ENCODE assay signal across 13 cellular contexts in the genomic region with DNA sequence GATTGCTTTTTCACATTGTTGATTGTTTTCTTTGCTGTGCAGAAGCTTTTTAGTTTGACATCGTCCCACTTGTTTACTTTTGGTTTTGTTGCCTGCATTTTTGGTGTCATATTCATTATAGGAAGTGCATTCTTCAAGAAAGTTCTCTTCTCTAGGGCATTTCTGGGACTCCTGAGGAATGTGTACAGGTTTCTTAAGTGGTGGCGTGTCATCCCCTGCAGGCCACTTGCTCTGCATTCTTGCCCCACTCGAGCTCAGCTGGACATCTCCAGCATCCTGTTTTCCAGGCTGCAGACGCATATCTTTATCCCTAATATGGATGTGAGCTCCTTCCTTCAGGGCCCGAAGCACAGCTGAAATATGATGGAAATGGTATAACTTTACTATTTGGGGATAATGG.
DNase-seq lines count a peak whose midpoint lies in the region; ATAC-seq and TF ChIP-seq lines count a peak whose summit lies in the region.
"Had no signal": no experiment of that assay in that cellular context is flagged by ENCODE, and none has a peak within 500 bp of the region (broad histone marks: within the 10 kb centered on the region; RNA-seq: fewer than 3 reads in every experiment).

No MANE protein-coding gene starts in this region.

- H3K18ac ChIP-seq in mesendoderm (ENCODE audit: low read length): no peak overlapping the region

- in situ Hi-C loops in brain microvascular endothelial cell (cut with HindIII; ENCODE audit: low pct_ligation_motif_present, low sequenced_read_pairs): no loop called here

- no peaks in the 10 kb centered on the region for H3K4me1 ChIP-seq in mesendoderm (ENCODE audit: control insufficient read depth, low read depth, low read length)
- H3K4me1 ChIP-seq in right cardiac atrium (ENCODE audit: control insufficient read depth, insufficient read depth, low read length): no peaks in the 10 kb centered on the region
- H3K4me1 ChIP-seq: breast epithelium had no signal

- no peak overlapping the region for H3K27ac Mint-ChIP-seq in activated T-helper 17 cell treated with anti-CD3 and anti-CD28 coated beads, Interleukin-2, amount 50 U/mL, for 72 hours
- H3K27ac Mint-ChIP-seq in stimulated activated memory B cell treated with anti-CD40 and anti-IgM and Interleukin-4, amounts not matched to agents 10 μg/mL and 1 μg/mL and 100 μg/mL, for 72 hours: no peak overlapping the region

- H3K36me3 ChIP-seq in brain microvascular endothelial cell (replicated peaks) (no peaks in the 10 kb centered on the region), mesendoderm (ENCODE audit: control insufficient read depth, insufficient read depth, low read length) (no peaks in the 10 kb centered on the region)
- H3K36me3 ChIP-seq: BLaER1 treated with 17β-estradiol and CSF1 and Interleukin-3, amounts not matched to agents 10 nM and 100 nM; breast epithelium had no signal

- no peaks in the 10 kb centered on the region for H3K36me3 Mint-ChIP-seq in activated T-helper 17 cell treated with anti-CD3 and anti-CD28 coated beads, Interleukin-2, amount 50 U/mL, for 72 hours (ENCODE audit: low read depth)
- no peaks in the 10 kb centered on the region for H3K36me3 Mint-ChIP-seq in stimulated activated memory B cell treated with anti-CD40 and anti-IgM and Interleukin-4, amounts not matched to agents 10 μg/mL and 1 μg/mL and 100 μg/mL, for 72 hours

- H2AK5ac ChIP-seq in mesendoderm (ENCODE audit: low read length): no peak overlapping the region

- no peaks in the 10 kb centered on the region for H3K9me3 ChIP-seq in right cardiac atrium (ENCODE audit: control insufficient read depth, low read length)
- H3K9me3 ChIP-seq: breast epithelium had no signal

- DNase-seq in AG09319 (ENCODE audit: extremely low read depth, low read depth): no peak
- DNase-seq in HK-2 (ENCODE audit: unreplicated experiment): peak; percentile 36
- DNase-seq in brain microvascular endothelial cell: peak; percentile 51
- peak; percentile 48 for DNase-seq in mesendoderm
- DNase-seq in NCI-H1436 (lab: John Stamatoyannopoulos, UW): no peak
- no peak for DNase-seq in right cardiac atrium
- DNase-seq: activated effector memory CD4-positive, alpha-beta T cell treated with anti-CD3 and anti-CD28 coated beads, Interleukin-2, amount 50 U/mL, for 16 hours; effector memory CD4-positive, alpha-beta T cell had no signal

- H4K8ac ChIP-seq in mesendoderm (ENCODE audit: low read depth, low read length): no peak overlapping the region

- H3K27me3 ChIP-seq in brain microvascular endothelial cell (replicated peaks) (no peaks in the 10 kb centered on the region), mesendoderm (ENCODE audit: insufficient read depth, low read length, poor library complexity) (no peaks in the 10 kb centered on the region), right cardiac atrium (ENCODE audit: control insufficient read depth, insufficient read depth) (no peaks in the 10 kb centered on the region)
- H3K27me3 ChIP-seq: BLaER1 treated with 17β-estradiol and CSF1 and Interleukin-3, amounts not matched to agents 10 nM and 100 nM; breast epithelium had no signal

- TF ChIP-seq CTCF in AG09319 (IDR thresholded peaks at IDR 0.05; ENCODE audit: low read depth, low read length) (peak; percentile 20), brain microvascular endothelial cell (IDR thresholded peaks at IDR 0.05; ENCODE audit: low read depth, low read length, missing control alignments) (peak; percentile 14)

- H2BK120ac ChIP-seq in mesendoderm (ENCODE audit: low read depth, low read length): no peak overlapping the region

- H3K79me1 ChIP-seq in mesendoderm (ENCODE audit: low read length): no peaks in the 10 kb centered on the region

- ATAC-seq in activated T-helper 17 cell treated with anti-CD3 and anti-CD28 coated beads, Interleukin-2, amount 50 U/mL, for 72 hours (replicated peaks): no peak
- ATAC-seq in stimulated activated memory B cell treated with anti-CD40 and anti-IgM and Interleukin-4, amounts not matched to agents 10 μg/mL and 1 μg/mL and 100 μg/mL, for 72 hours: no peak
- no peak for ATAC-seq in right cardiac atrium

- H3K23ac ChIP-seq in mesendoderm (ENCODE audit: low read length): no peak overlapping the region

- H3K27me3 Mint-ChIP-seq in activated T-helper 17 cell treated with anti-CD3 and anti-CD28 coated beads, Interleukin-2, amount 50 U/mL, for 72 hours: peaks cover 9% of the 10 kb centered on the region
- H3K27me3 Mint-ChIP-seq in stimulated activated memory B cell treated with anti-CD40 and anti-IgM and Interleukin-4, amounts not matched to agents 10 μg/mL and 1 μg/mL and 100 μg/mL, for 72 hours: peaks cover 35% of the 10 kb centered on the region

- intact Hi-C loops in right cardiac atrium (cut with DNase I): no loop called here

- no peak overlapping the region for H3K4me2 ChIP-seq in mesendoderm (ENCODE audit: low read length)
- H3K4me2 ChIP-seq: BLaER1 treated with 17β-estradiol and CSF1 and Interleukin-3, amounts not matched to agents 10 nM and 100 nM had no signal

- H3K4me3 ChIP-seq in brain microvascular endothelial cell (ENCODE audit: low read depth, low read length): no peak overlapping the region
- no peak overlapping the region for H3K4me3 ChIP-seq in mesendoderm (ENCODE audit: low read length)
- no peak overlapping the region for H3K4me3 ChIP-seq in right cardiac atrium (ENCODE audit: low read length)
- H3K4me3 ChIP-seq: BLaER1 treated with 17β-estradiol and CSF1 and Interleukin-3, amounts not matched to agents 10 nM and 100 nM; breast epithelium; SK-N-MC had no signal

- no peak overlapping the region for H3K9ac ChIP-seq in mesendoderm (ENCODE audit: low read length)
- H3K9ac ChIP-seq: BLaER1 treated with 17β-estradiol and CSF1 and Interleukin-3, amounts not matched to agents 10 nM and 100 nM had no signal

- no peaks in the 10 kb centered on the region for H3K79me2 ChIP-seq in mesendoderm (ENCODE audit: control insufficient read depth, insufficient read depth, low read length)

- no peak overlapping the region for H2BK15ac ChIP-seq in mesendoderm (replicated peaks; ENCODE audit: low read depth)

- no peak overlapping the region for H2BK5ac ChIP-seq in mesendoderm (ENCODE audit: low read length)

- H3K4me1 Mint-ChIP-seq in activated T-helper 17 cell treated with anti-CD3 and anti-CD28 coated beads, Interleukin-2, amount 50 U/mL, for 72 hours: no peaks in the 10 kb centered on the region
- H3K4me1 Mint-ChIP-seq in stimulated activated memory B cell treated with anti-CD40 and anti-IgM and Interleukin-4, amounts not matched to agents 10 μg/mL and 1 μg/mL and 100 μg/mL, for 72 hours: peaks cover 8% of the 10 kb centered on the region

- WGBS in mesendoderm (ENCODE audit: extremely low coverage, insufficient coverage, low lambda C conversion rate): no CpG with 5 or more reads among the region's 5 CpGs
- 59% methylated on average over 5 of the region's 5 CpGs for WGBS in right cardiac atrium

- H3K4me3 Mint-ChIP-seq in activated T-helper 17 cell treated with anti-CD3 and anti-CD28 coated beads, Interleukin-2, amount 50 U/mL, for 72 hours: no peak overlapping the region
- H3K4me3 Mint-ChIP-seq in stimulated activated memory B cell treated with anti-CD40 and anti-IgM and Interleukin-4, amounts not matched to agents 10 μg/mL and 1 μg/mL and 100 μg/mL, for 72 hours: no peak overlapping the region

- H4K5ac ChIP-seq in mesendoderm (ENCODE audit: low read length): no peak overlapping the region

- H3K27ac ChIP-seq in brain microvascular endothelial cell (no peak overlapping the region), mesendoderm (ENCODE audit: low read depth, low read length) (no peak overlapping the region), right cardiac atrium (ENCODE audit: low read length) (no peak overlapping the region)
- H3K27ac ChIP-seq: BLaER1 treated with 17β-estradiol and CSF1 and Interleukin-3, amounts not matched to agents 10 nM and 100 nM; breast epithelium; SK-N-MC had no signal

- H3K4ac ChIP-seq in mesendoderm (ENCODE audit: low read depth, low read length): no peak overlapping the region

- no peak overlapping the region for H3K56ac ChIP-seq in mesendoderm (ENCODE audit: low read length)

- H3K9me3 Mint-ChIP-seq in activated T-helper 17 cell treated with anti-CD3 and anti-CD28 coated beads, Interleukin-2, amount 50 U/mL, for 72 hours: no peaks in the 10 kb centered on the region
- no peaks in the 10 kb centered on the region for H3K9me3 Mint-ChIP-seq in stimulated activated memory B cell treated with anti-CD40 and anti-IgM and Interleukin-4, amounts not matched to agents 10 μg/mL and 1 μg/mL and 100 μg/mL, for 72 hours

Comparison
In these comparisons a context has a peak if more than half of its experiments do, and no peak if none do; other contexts are left out.
1. DNase-seq: peak in HK-2 (single experiment), brain microvascular endothelial cell (single experiment) and mesendoderm (single experiment); none in AG09319 (single experiment), NCI-H1436 (single experiment) and right cardiac atrium (0 of 3).